In genomic region chr12:3453266-3453862, GRCh38 we compare ENCODE assay signal across 32 cellular contexts. TPM values are rescaled to one million over a fixed set of nuclear protein-coding genes. Genes with fewer than 3 reads are reported as not detected.
"Had no signal": no experiment of that assay in that cellular context is flagged by ENCODE, and none has a peak within 500 bp of the region (broad histone marks: within the 10 kb centered on the region; RNA-seq: fewer than 3 reads in every experiment).

No MANE protein-coding gene starts in this region.

- H3K4me1 ChIP-seq: body of pancreas, esophagus muscularis mucosa, gastroesophageal sphincter, sigmoid colon had no signal

- ATAC-seq: activated T-cell treated with anti-CD3 and anti-CD28 coated beads, Interleukin-2, amount 50 U/mL, for 4 hours; body of pancreas; gastroesophageal sphincter; left cardiac atrium had no signal

- H3K27me3 ChIP-seq: body of pancreas had no signal

- H3K4me3 Mint-ChIP-seq: activated naive CD8-positive, alpha-beta T cell treated with anti-CD3 and anti-CD28 coated beads, Interleukin-2, amount 10 ng/mL, durations not matched to agents 7 days and 5 days; activated T-cell treated with anti-CD3 and anti-CD28 coated beads, Interleukin-2, amount 50 U/mL, for 4 hours; T-helper 1 cell treated with Interleukin-12 subunit alpha and Interleukin-12 subunit beta and Interleukin-4 antibody, amounts not matched to agents 30 μg/mL and 1 μg/mL, for 36 hours; type B pancreatic cell had no signal

- H3K27ac ChIP-seq: body of pancreas, esophagus muscularis mucosa, gastroesophageal sphincter, sigmoid colon, thoracic aorta had no signal

- H3K9me3 ChIP-seq: body of pancreas, gastroesophageal sphincter, mucosa of descending colon, sigmoid colon, thoracic aorta had no signal

- H3K9me3 Mint-ChIP-seq: activated naive CD8-positive, alpha-beta T cell treated with anti-CD3 and anti-CD28 coated beads, Interleukin-2, amount 10 ng/mL, durations not matched to agents 7 days and 5 days; activated T-cell treated with anti-CD3 and anti-CD28 coated beads, Interleukin-2, amount 50 U/mL, for 4 hours; activated T-helper 2 cell treated with anti-CD3 and anti-CD28 coated beads, Interferon-gamma antibody, Interleukin-2, Interleukin-4, amounts not matched to agents 10 μg/mL and 5 μg/mL and 100 μg/mL, durations not matched to agents 14 hours and 24 hours and 36 hours; T-helper 1 cell treated with Interleukin-12 subunit alpha and Interleukin-12 subunit beta and Interleukin-4 antibody, amounts not matched to agents 30 μg/mL and 1 μg/mL, for 36 hours; type B pancreatic cell had no signal

- H3K27ac Mint-ChIP-seq: activated naive CD8-positive, alpha-beta T cell treated with anti-CD3 and anti-CD28 coated beads, Interleukin-2, amount 10 ng/mL, durations not matched to agents 7 days and 5 days; activated T-helper 2 cell treated with anti-CD3 and anti-CD28 coated beads, Interferon-gamma antibody, Interleukin-2, Interleukin-4, amounts not matched to agents 10 μg/mL and 5 μg/mL and 100 μg/mL, durations not matched to agents 14 hours and 24 hours and 36 hours; T-helper 1 cell treated with Interleukin-12 subunit alpha and Interleukin-12 subunit beta and Interleukin-4 antibody, amounts not matched to agents 30 μg/mL and 1 μg/mL, for 36 hours; type B pancreatic cell had no signal

- H3K36me3 Mint-ChIP-seq: activated naive CD8-positive, alpha-beta T cell treated with anti-CD3 and anti-CD28 coated beads, Interleukin-2, amount 10 ng/mL, durations not matched to agents 7 days and 5 days; type B pancreatic cell had no signal

- DNase-seq: activated CD4-positive, alpha-beta T cell treated with anti-CD3 and anti-CD28 coated beads for 4 hours; activated CD4-positive, alpha-beta T cell treated with anti-CD3 and anti-CD28 coated beads, Interleukin-2, amount 50 U/mL, for 48 hours; activated CD4-positive, CD25-positive, alpha-beta regulatory T cell; activated CD8-positive, alpha-beta memory T cell treated with anti-CD3 and anti-CD28 coated beads, Interleukin-2, amount 50 U/mL, for 48 hours; activated naive CD4-positive, alpha-beta T cell; activated naive CD8-positive, alpha-beta T cell treated with anti-CD3 and anti-CD28 coated beads, Interleukin-2, amount 10 ng/mL, durations not matched to agents 7 days and 5 days; activated T-cell treated with anti-CD3 and anti-CD28 coated beads, Interleukin-2, amount 50 U/mL, for 4 hours; amygdala; body of pancreas; effector CD8-positive, alpha-beta T cell; hypothalamus; left cardiac atrium; mesenchymal stem cell; mucosa of descending colon; occipital lobe; posterior cingulate gyrus; retina; sigmoid colon; stimulated activated CD4-positive, alpha-beta T cell treated with anti-CD3 and anti-CD28 coated beads, Interleukin-15, amount 100 ng/mL, for 24 hours; stimulated activated CD8-positive, alpha-beta memory T cell treated with anti-CD3 and anti-CD28 coated beads, Interleukin-4, amount 100 ng/mL, for 48 hours; stimulated activated naive CD4-positive, alpha-beta T cell had no signal

- FAIRE-seq: endothelial cell of umbilical vein had no signal

- H3K4me3 ChIP-seq: body of pancreas, esophagus muscularis mucosa, gastroesophageal sphincter, mucosa of descending colon, sigmoid colon, smooth muscle cell, thoracic aorta had no signal

- H3K36me3 ChIP-seq: esophagus muscularis mucosa, gastroesophageal sphincter, sigmoid colon, thoracic aorta had no signal

- H3K4me2 ChIP-seq: smooth muscle cell had no signal

RNA-seq across cellular contexts. Expression of gene PRMT8, which starts 37.6 kb away (rescaled TPM):
- total RNA-seq: activated CD8-positive, alpha-beta memory T cell treated with anti-CD3 and anti-CD28 coated beads for 36 hours; activated naive CD8-positive, alpha-beta T cell treated with anti-CD3 and anti-CD28 coated beads, Interleukin-2, amount 10 ng/mL, durations not matched to agents 7 days and 5 days; activated T-cell treated with anti-CD3 and anti-CD28 coated beads, Interleukin-2, amount 50 U/mL, for 4 hours; activated T-helper 2 cell treated with anti-CD3 and anti-CD28 coated beads, Interferon-gamma antibody, Interleukin-2, Interleukin-4, amounts not matched to agents 10 μg/mL and 5 μg/mL and 100 μg/mL, durations not matched to agents 14 hours and 24 hours and 36 hours; dermis blood vessel endothelial cell; endothelial cell of umbilical vein; esophagus muscularis mucosa; liver; smooth muscle cell; thoracic aorta had no signal
- polyA plus RNA-seq: endothelial cell of umbilical vein, liver, smooth muscle cell had no signal
